Comparison of ENCODE assay signal across 9 cellular contexts in the genomic region with DNA sequence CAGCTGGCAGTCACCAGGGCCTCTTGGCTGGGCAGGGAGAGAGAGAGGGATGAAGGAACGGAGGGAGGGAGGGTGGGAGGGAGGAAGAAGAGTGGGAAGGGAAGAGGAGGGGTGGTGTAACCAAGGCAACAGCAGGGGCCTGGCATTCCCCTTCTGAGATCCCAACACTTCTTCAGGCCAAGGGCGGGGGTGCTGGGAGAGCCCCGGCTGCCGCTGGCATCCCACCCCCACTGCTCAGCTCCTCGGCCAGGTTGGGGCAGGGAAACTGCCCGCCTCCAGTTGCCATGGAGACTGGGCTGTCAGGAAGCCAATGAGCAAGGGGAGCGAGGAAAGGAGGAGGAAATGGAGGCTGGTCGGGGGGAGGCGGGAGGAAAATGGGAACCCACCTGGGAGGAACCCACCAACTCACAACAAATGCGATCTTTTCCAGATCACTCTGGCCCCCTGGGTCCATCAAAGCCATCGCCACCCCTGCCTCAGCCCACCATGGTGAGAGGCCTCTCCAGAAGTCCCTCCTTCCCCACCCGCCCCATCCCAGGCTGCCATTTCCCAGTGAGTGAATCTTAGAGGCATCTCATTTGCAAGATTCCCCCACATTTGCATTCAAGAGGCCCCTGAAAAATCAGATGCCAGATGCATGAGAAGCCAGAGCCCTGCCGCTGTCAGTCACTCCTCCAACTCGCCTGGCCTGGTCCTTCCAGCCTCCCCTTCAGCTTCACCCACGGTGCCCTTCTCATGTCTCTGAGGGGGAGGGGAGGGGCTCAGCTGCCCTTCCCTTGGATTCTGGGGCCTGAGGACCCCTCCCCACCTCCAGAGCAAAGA. TPM values are rescaled to one million over a fixed set of nuclear protein-coding genes. Genes with fewer than 3 reads are reported as not detected.
DNase-seq lines count a peak whose midpoint lies in the region; ATAC-seq, FAIRE-seq and TF ChIP-seq lines count a peak whose summit lies in the region.
"Had no signal": no experiment of that assay in that cellular context is flagged by ENCODE, and none has a peak within 500 bp of the region (broad histone marks: within the 10 kb centered on the region; RNA-seq: fewer than 3 reads in every experiment).

No MANE protein-coding gene starts in this region.

- H3K36me3 Mint-ChIP-seq in GM23338 (ENCODE audit: low read depth), result no peaks in the 10 kb centered on the region; the same call in 2 of the 3 replicates
- no peaks in the 10 kb centered on the region for H3K36me3 Mint-ChIP-seq in glutamatergic neuron (ENCODE audit: unreplicated experiment)

- peak overlapping the region; percentile 82 for H3K4me2 ChIP-seq in GM23338

- H3K9me2 ChIP-seq in GM23338 (ENCODE audit: insufficient read depth), result no peaks in the 10 kb centered on the region

- H4K20me1 ChIP-seq in GM23338 (replicated peaks; ENCODE audit: insufficient read depth), result no peaks in the 10 kb centered on the region

- H3K9me3 Mint-ChIP-seq in GM23338 (no peaks in the 10 kb centered on the region; the same call in 2 of the 3 replicates), glutamatergic neuron (ENCODE audit: unreplicated experiment) (peaks cover 12% of the 10 kb centered on the region)

- H3K36me3 ChIP-seq in GM23338 (ENCODE audit: insufficient read depth), result no peaks in the 10 kb centered on the region

- H3K79me2 ChIP-seq in GM23338 (replicated peaks; ENCODE audit: insufficient read depth), result no peaks in the 10 kb centered on the region

- H3K27me3 ChIP-seq in GM23338 (ENCODE audit: insufficient read depth), result peaks cover 4% of the 10 kb centered on the region; the same call in 1 of the 2 replicates

- H3K4me1 Mint-ChIP-seq in GM23338 (peaks cover 54% of the 10 kb centered on the region), glutamatergic neuron (ENCODE audit: low read depth, unreplicated experiment) (peaks cover 25% of the 10 kb centered on the region)

- H3K4me3 ChIP-seq in GM23338, result peak overlapping the region; percentile 49

- H3K27ac ChIP-seq in GM23338 (ENCODE audit: low read depth), result peak overlapping the region; percentile 81; the same call in 1 of the 2 replicates

- peak; percentile 97 for DNase-seq in GM23338 (ENCODE audit: low spot score)
- peak; percentile 35 for DNase-seq in NCI-H510A treated with DMSO at 0.1 percent for 48 hours (lab: John Stamatoyannopoulos, UW)
- peak; percentile 70 for DNase-seq in glutamatergic neuron
- peak; percentile 74 for DNase-seq in pons (ENCODE audit: low spot score)
- DNase-seq in NAMALWA (ENCODE audit: low spot score), result no peak
- DNase-seq in HTR-8/SVneo (ENCODE audit: insufficient read length, low spot score), result no peak

- ATAC-seq in GM23338 (peak; percentile 79), HG02763 (IDR thresholded peaks at IDR 0.05; ENCODE audit: unreplicated experiment) (no peak), GM18861 (IDR thresholded peaks at IDR 0.05; ENCODE audit: unreplicated experiment) (no peak)

- peaks cover 12% of the 10 kb centered on the region; the same call in 1 of the 2 replicates for H3F3A ChIP-seq in GM23338 (replicated peaks; ENCODE audit: low read depth)

- H3K4me3 Mint-ChIP-seq in GM23338, result peak overlapping the region; percentile 66
- H3K4me3 Mint-ChIP-seq in glutamatergic neuron (ENCODE audit: unreplicated experiment), result peak overlapping the region; percentile 52

- H3K27me3 Mint-ChIP-seq in GM23338 (ENCODE audit: insufficient read depth, low read depth, poor library complexity) (peaks cover 25% of the 10 kb centered on the region), glutamatergic neuron (ENCODE audit: unreplicated experiment) (peaks cover 14% of the 10 kb centered on the region)

- H2AFZ ChIP-seq in GM23338, result peak overlapping the region; percentile 83; the same call in 1 of the 2 replicates

- FAIRE-seq in HTR-8/SVneo (lab: Jason Lieb, UNC), result no peak
- FAIRE-seq: bronchial epithelial cell had no signal

- peak overlapping the region; percentile 82 for H3K27ac Mint-ChIP-seq in GM23338
- peak overlapping the region; percentile 82 for H3K27ac Mint-ChIP-seq in glutamatergic neuron (ENCODE audit: unreplicated experiment)

- H3K4me1 ChIP-seq in GM23338 (ENCODE audit: insufficient read depth), result peaks cover 56% of the 10 kb centered on the region

- no peak for TF ChIP-seq CTCF in GM23338 (conservative IDR thresholded peaks at IDR 0.05; ENCODE audit: low read depth in 2 of 2)
- no peak for TF ChIP-seq CTCF in glutamatergic neuron (IDR thresholded peaks at IDR 0.05; ENCODE audit: partially characterized antibody, unreplicated experiment)

TF ChIP-seq in GM23338, 12 proteins besides CTCF, POLR2A, EP300 and RAD21:
- TF ChIP-seq, protein P1, sequence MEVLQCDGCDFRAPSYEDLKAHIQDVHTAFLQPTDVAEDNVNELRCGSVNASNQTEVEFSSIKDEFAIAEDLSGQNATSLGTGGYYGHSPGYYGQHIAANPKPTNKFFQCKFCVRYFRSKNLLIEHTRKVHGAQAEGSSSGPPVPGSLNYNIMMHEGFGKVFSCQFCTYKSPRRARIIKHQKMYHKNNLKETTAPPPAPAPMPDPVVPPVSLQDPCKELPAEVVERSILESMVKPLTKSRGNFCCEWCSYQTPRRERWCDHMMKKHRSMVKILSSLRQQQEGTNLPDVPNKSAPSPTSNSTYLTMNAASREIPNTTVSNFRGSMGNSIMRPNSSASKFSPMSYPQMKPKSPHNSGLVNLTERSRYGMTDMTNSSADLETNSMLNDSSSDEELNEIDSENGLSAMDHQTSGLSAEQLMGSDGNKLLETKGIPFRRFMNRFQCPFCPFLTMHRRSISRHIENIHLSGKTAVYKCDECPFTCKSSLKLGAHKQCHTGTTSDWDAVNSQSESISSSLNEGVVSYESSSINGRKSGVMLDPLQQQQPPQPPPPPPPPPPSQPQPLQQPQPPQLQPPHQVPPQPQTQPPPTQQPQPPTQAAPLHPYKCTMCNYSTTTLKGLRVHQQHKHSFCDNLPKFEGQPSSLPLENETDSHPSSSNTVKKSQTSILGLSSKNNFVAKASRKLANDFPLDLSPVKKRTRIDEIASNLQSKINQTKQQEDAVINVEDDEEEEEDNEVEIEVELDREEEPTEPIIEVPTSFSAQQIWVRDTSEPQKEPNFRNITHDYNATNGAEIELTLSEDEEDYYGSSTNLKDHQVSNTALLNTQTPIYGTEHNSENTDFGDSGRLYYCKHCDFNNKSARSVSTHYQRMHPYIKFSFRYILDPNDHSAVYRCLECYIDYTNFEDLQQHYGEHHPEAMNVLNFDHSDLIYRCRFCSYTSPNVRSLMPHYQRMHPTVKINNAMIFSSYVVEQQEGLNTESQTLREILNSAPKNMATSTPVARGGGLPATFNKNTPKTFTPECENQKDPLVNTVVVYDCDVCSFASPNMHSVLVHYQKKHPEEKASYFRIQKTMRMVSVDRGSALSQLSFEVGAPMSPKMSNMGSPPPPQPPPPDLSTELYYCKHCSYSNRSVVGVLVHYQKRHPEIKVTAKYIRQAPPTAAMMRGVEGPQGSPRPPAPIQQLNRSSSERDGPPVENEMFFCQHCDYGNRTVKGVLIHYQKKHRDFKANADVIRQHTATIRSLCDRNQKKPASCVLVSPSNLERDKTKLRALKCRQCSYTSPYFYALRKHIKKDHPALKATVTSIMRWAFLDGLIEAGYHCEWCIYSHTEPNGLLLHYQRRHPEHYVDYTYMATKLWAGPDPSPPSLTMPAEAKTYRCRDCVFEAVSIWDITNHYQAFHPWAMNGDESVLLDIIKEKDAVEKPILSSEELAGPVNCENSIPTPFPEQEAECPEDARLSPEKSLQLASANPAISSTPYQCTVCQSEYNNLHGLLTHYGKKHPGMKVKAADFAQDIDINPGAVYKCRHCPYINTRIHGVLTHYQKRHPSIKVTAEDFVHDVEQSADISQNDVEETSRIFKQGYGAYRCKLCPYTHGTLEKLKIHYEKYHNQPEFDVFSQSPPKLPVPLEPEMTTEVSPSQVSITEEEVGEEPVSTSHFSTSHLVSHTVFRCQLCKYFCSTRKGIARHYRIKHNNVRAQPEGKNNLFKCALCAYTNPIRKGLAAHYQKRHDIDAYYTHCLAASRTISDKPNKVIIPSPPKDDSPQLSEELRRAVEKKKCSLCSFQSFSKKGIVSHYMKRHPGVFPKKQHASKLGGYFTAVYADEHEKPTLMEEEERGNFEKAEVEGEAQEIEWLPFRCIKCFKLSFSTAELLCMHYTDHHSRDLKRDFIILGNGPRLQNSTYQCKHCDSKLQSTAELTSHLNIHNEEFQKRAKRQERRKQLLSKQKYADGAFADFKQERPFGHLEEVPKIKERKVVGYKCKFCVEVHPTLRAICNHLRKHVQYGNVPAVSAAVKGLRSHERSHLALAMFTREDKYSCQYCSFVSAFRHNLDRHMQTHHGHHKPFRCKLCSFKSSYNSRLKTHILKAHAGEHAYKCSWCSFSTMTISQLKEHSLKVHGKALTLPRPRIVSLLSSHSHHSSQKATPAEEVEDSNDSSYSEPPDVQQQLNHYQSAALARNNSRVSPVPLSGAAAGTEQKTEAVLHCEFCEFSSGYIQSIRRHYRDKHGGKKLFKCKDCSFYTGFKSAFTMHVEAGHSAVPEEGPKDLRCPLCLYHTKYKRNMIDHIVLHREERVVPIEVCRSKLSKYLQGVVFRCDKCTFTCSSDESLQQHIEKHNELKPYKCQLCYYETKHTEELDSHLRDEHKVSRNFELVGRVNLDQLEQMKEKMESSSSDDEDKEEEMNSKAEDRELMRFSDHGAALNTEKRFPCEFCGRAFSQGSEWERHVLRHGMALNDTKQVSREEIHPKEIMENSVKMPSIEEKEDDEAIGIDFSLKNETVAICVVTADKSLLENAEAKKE (CRISPR knock-in tag; IDR thresholded peaks at IDR 0.05), result no peak

RNA-seq across cellular contexts. Expression of a gene that starts 12.5 kb away (rescaled TPM):
- total RNA-seq in GM23338 (2014; rRNA removed; shearing (Covaris generic)), result not detected in 2 replicates
- 0.26 and 0.37 TPM in 2 replicates for polyA plus RNA-seq in GM23338 (2016; fragmentation: Nextera tagmentation; extraction: Ambion mirVana)
- 0.64 TPM for total RNA-seq in glutamatergic neuron (ENCODE audit: unreplicated experiment)
- total RNA-seq: bronchial epithelial cell had no signal

RNA-seq across cellular contexts. Expression of a gene that starts 20.8 kb away (rescaled TPM):
- total RNA-seq in GM23338 (2014; rRNA removed; shearing (Covaris generic)), result 75.2 and 88.7 TPM in 2 replicates
- 104 and 115 TPM in 2 replicates for polyA plus RNA-seq in GM23338 (2016; fragmentation: Nextera tagmentation; extraction: Ambion mirVana)
- 15.5 TPM for total RNA-seq in glutamatergic neuron (ENCODE audit: unreplicated experiment)

Comparison
In these comparisons a context has a peak if more than half of its experiments do, and no peak if none do; other contexts are left out.
1. DNase-seq: peak in GM23338 (single experiment), NCI-H510A treated with DMSO at 0.1 percent for 48 hours (single experiment), glutamatergic neuron (single experiment) and pons (single experiment); none in NAMALWA (single experiment) and HTR-8/SVneo (single experiment).